Comparison of ENCODE assay signal across 12 cellular contexts in the genomic region with DNA sequence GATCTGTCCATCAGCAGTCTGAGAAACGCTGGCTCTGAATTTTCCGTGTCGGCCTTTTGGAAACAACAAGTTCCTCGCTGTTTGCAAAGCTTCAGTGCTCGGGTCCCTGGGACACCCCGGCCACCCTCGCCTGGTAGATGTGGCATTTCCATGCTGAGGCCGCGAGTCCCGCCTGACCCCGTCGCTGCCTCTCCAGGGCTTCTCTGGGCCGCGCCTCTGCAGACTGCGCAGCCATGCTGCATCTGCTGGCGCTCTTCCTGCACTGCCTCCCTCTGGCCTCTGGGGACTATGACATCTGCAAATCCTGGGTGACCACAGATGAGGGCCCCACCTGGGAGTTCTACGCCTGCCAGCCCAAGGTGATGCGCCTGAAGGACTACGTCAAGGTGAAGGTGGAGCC. TPM values are rescaled to one million over a fixed set of nuclear protein-coding genes. Genes with fewer than 3 reads are reported as not detected.
DNase-seq lines count a peak whose midpoint lies in the region; ATAC-seq and TF ChIP-seq lines count a peak whose summit lies in the region.
"Had no signal": no experiment of that assay in that cellular context is flagged by ENCODE, and none has a peak within 500 bp of the region (broad histone marks: within the 10 kb centered on the region; RNA-seq: fewer than 3 reads in every experiment).

No MANE protein-coding gene starts in this region.

- no peak overlapping the region for H3K9ac ChIP-seq in SK-N-SH
- H3K9ac ChIP-seq: KMS-11 had no signal

- DNase-seq in AG04449 (ENCODE audit: low read depth, low spot score): no peak
- peak; percentile 31 for DNase-seq in ELR (ENCODE audit: low read depth)
- peak; percentile 58 for DNase-seq in SK-N-SH
- DNase-seq in glutamatergic neuron: no peak
- no peak for DNase-seq in foreskin melanocyte
- DNase-seq: activated CD4-positive, CD25-positive, alpha-beta regulatory T cell; body of pancreas; DMS 273 treated with DMSO at 0.1 percent for 48 hours had no signal

- H3K4me1 ChIP-seq in SK-N-SH (ENCODE audit: control insufficient read depth in 1 of 2, insufficient read depth in 2 of 2, low read depth in 1 of 2, low read length in 1 of 2): peaks cover 0 to 35% of the 10 kb centered on the region in 2 experiments; a peak in 1 of 4 replicates

- no peak overlapping the region for H3K27ac Mint-ChIP-seq in glutamatergic neuron (ENCODE audit: unreplicated experiment)

- POLR2A ChIA-PET in AG04449 (lab: Yijun Ruan, JAX) (no interaction called here), SK-N-SH (lab: Yijun Ruan, JAX) (no interaction called here)

- H2AFZ ChIP-seq in SK-N-SH (ENCODE audit: low read depth): no peak overlapping the region

- H3K4me1 Mint-ChIP-seq in glutamatergic neuron (ENCODE audit: low read depth, unreplicated experiment): peaks cover 29% of the 10 kb centered on the region

- no peaks in the 10 kb centered on the region for H3K27me3 ChIP-seq in SK-N-SH (ENCODE audit: insufficient read depth)

- H3K36me3 Mint-ChIP-seq in glutamatergic neuron (ENCODE audit: unreplicated experiment): peaks cover 4% of the 10 kb centered on the region

- TF ChIP-seq CTCF in AG04449 (IDR thresholded peaks at IDR 0.05; ENCODE audit: insufficient read depth, low read length, missing control alignments) (peak; percentile 4), SK-N-SH (IDR thresholded peaks at IDR 0.05) (peak; percentile 45), glutamatergic neuron (IDR thresholded peaks at IDR 0.05; ENCODE audit: partially characterized antibody, unreplicated experiment) (peak; percentile 31)

- H3K36me3 ChIP-seq in SK-N-SH (replicated peaks in 1 of 2; ENCODE audit: control insufficient read depth in 1 of 2, insufficient read depth in 2 of 2, low read length in 1 of 2): no peaks in the 10 kb centered on the region

- peaks cover 10% of the 10 kb centered on the region for H3K27me3 Mint-ChIP-seq in glutamatergic neuron (ENCODE audit: unreplicated experiment)

- no peaks in the 10 kb centered on the region; the same call in 1 of the 2 replicates for H3K79me2 ChIP-seq in SK-N-SH (ENCODE audit: insufficient read depth)

- H3K27ac ChIP-seq in SK-N-SH (ENCODE audit: low read depth in 2 of 2, low read length in 1 of 2): no peak overlapping the region
- H3K27ac ChIP-seq: body of pancreas, KMS-11 had no signal

- no peaks in the 10 kb centered on the region for H3F3A ChIP-seq in SK-N-SH (replicated peaks; ENCODE audit: insufficient read depth)

- ATAC-seq in GM21723 (IDR thresholded peaks at IDR 0.05; ENCODE audit: unreplicated experiment): no peak
- no peak for ATAC-seq in HG03432 (IDR thresholded peaks at IDR 0.05; ENCODE audit: unreplicated experiment)
- ATAC-seq in HG03378 (IDR thresholded peaks at IDR 0.05; ENCODE audit: unreplicated experiment): no peak
- ATAC-seq: body of pancreas had no signal

- peak overlapping the region; percentile 53 for H3K4me3 Mint-ChIP-seq in glutamatergic neuron (ENCODE audit: unreplicated experiment)

- H4K20me1 ChIP-seq in SK-N-SH (ENCODE audit: insufficient read depth): peaks cover 24% of the 10 kb centered on the region; the same call in 1 of the 2 replicates

- CTCF ChIA-PET in AG04449 (lab: Yijun Ruan, JAX) (interaction anchor here (1.4 to 9.2 kb wide), 4 partner anchors 17 to 71 kb away, joined by 3 to 131 read pairs (median 65); no protein-coding TSS in a partner anchor), SK-N-SH (lab: Yijun Ruan, JAX) (interaction anchor here (0.7 to 12.2 kb wide), 11 partner anchors 15 to 403 kb away, joined by 3 to 218 read pairs (median 3); no protein-coding TSS in a partner anchor)

- peak; percentile 41; the same call in 1 of the 2 replicates for TF ChIP-seq RAD21 in SK-N-SH (IDR thresholded peaks at IDR 0.05; ENCODE audit: low read length)

- H3K4me3 ChIP-seq in AG04449 (ENCODE audit: low read depth, low read length) (no peak overlapping the region), SK-N-SH (ENCODE audit: low read depth in 2 of 2, low read length in 1 of 2) (no peak overlapping the region)
- H3K4me3 ChIP-seq: body of pancreas had no signal

- no peak for TF ChIP-seq EP300 in SK-N-SH (IDR thresholded peaks at IDR 0.05; ENCODE audit: borderline replicate concordance in 1 of 2, low read depth in 1 of 2, low read length in 1 of 2)

- 87% methylated on average over 18 of the region's 19 CpGs for WGBS in SK-N-SH (ENCODE audit: low lambda C conversion rate)

- H3K9me2 ChIP-seq in SK-N-SH: no peaks in the 10 kb centered on the region

- H3K4me2 ChIP-seq in SK-N-SH: no peak overlapping the region
- H3K4me2 ChIP-seq: KMS-11 had no signal

- H3K9me3 Mint-ChIP-seq in glutamatergic neuron (ENCODE audit: unreplicated experiment): peaks cover 9% of the 10 kb centered on the region

- no peaks in the 10 kb centered on the region for H3K9me3 ChIP-seq in SK-N-SH
- H3K9me3 ChIP-seq: body of pancreas had no signal

TF ChIP-seq in SK-N-SH, 30 proteins besides CTCF, POLR2A, EP300 and RAD21:
- TF ChIP-seq FOXM1 (IDR thresholded peaks at IDR 0.05; ENCODE audit: low read depth): no peak
- TF ChIP-seq GATA2 (CRISPR knock-in tag; IDR thresholded peaks at IDR 0.05): no peak
- no peak for TF ChIP-seq MXI1 (IDR thresholded peaks at IDR 0.05; ENCODE audit: low read depth, low read length)
- no peak for TF ChIP-seq FOXJ3 (CRISPR knock-in tag; IDR thresholded peaks at IDR 0.05)
- no peak for TF ChIP-seq SMC3 (IDR thresholded peaks at IDR 0.05; ENCODE audit: low read depth, low read length)
- no peak for TF ChIP-seq EZH2phosphoT487 (IDR thresholded peaks at IDR 0.05; ENCODE audit: borderline replicate concordance, low read depth)
- TF ChIP-seq GABPA (IDR thresholded peaks at IDR 0.05; ENCODE audit: low read depth): no peak

RNA-seq across cellular contexts. Expression of gene NTNG2, which starts 4.7 kb away (rescaled TPM):
- polyA plus RNA-seq in SK-N-SH (2012; rRNA removed): 5.1 and 6.1 TPM in 2 replicates
- 1.8 and 3.6 TPM in 2 replicates for polyA plus RNA-seq in SK-N-SH (2012; cell fraction: cytosol; rRNA removed)
- polyA plus RNA-seq in SK-N-SH (2012; cell fraction: nucleus; rRNA removed): 11.3 and 17.2 TPM in 2 replicates
- 43.7 TPM for total RNA-seq in glutamatergic neuron (ENCODE audit: unreplicated experiment)

Comparison
In these comparisons a context has a peak if more than half of its experiments do, and no peak if none do; other contexts are left out.
1. DNase-seq: peak in ELR (single experiment) and SK-N-SH (single experiment); none in AG04449 (single experiment), glutamatergic neuron (single experiment) and foreskin melanocyte (single experiment).
2. Peak in every context shown above with its lines, with median percentiles within 50 percentile points of each other: CTCF ChIP-seq.